1 cellular context compared by ENCODE assay signal in the genomic region with DNA sequence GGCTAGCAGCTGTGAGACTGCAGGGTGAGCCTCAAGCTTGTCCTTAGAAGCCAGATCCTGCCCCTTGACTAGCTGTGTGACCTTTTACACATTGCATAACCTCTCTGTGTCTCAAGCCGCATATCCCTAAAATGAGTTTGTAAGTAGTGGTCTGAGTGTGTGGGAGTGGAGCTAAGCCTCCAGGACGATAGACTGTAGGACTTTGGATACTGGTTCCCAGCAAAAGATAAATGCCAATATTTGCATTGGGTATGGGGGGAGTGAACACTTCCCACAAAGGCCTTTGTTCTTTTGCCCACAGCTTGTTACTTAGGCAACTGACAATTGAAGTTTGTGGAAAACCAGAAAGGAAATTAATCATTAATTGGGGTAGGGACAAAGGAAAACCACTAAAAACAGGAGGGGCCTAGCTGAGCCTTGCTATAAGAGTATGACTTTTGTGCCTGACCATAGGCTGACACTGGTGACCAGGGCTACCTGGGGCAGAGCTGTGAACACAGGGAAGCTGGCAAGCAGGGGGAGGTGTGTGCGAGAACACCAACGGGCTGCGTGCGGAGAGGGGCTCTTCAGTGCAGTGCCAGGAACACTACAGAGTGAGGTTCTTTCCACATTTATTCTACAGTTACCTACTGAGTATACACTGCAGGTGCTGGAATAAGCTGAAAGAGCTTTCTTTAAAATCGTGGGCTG.
TF ChIP-seq lines count a peak whose summit lies in the region.

No MANE protein-coding gene starts in this region.

TF ChIP-seq in HepG2, 621 proteins besides CTCF, POLR2A, EP300 and RAD21 (continued from another document and continues in another):
- TF ChIP-seq, protein P1, sequence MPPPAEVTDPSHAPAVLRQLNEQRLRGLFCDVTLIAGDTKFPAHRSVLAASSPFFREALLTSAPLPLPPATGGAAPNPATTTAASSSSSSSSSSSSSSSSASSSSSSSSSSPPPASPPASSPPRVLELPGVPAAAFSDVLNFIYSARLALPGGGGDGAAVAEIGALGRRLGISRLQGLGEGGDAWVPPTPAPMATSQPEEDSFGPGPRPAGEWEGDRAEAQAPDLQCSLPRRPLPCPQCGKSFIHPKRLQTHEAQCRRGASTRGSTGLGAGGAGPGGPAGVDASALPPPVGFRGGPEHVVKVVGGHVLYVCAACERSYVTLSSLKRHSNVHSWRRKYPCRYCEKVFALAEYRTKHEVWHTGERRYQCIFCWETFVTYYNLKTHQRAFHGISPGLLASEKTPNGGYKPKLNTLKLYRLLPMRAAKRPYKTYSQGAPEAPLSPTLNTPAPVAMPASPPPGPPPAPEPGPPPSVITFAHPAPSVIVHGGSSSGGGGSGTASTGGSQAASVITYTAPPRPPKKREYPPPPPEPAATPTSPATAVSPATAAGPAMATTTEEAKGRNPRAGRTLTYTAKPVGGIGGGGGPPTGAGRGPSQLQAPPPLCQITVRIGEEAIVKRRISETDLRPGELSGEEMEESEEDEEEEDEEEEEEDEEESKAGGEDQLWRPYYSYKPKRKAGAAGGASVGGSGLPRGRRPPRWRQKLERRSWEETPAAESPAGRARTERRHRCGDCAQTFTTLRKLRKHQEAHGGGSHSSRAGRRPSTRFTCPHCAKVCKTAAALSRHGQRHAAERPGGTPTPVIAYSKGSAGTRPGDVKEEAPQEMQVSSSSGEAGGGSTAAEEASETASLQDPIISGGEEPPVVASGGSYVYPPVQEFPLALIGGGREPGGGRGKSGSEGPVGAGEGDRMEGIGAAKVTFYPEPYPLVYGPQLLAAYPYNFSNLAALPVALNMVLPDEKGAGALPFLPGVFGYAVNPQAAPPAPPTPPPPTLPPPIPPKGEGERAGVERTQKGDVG (CRISPR knock-in tag; IDR thresholded peaks at IDR 0.05; ENCODE audit: borderline replicate concordance): no peak
- TF ChIP-seq ZNF207 (IDR thresholded peaks at IDR 0.05; ENCODE audit: borderline replicate concordance) (no peak), ZNF746 (CRISPR knock-in tag; IDR thresholded peaks at IDR 0.05) (0 out of 2 replicates have a peak, but pooled peaks have one; percentile 34), EEA1 (CRISPR knock-in tag; IDR thresholded peaks at IDR 0.05; ENCODE audit: borderline replicate concordance) (no peak), NCOA2 (CRISPR knock-in tag; IDR thresholded peaks at IDR 0.05) (peak; percentile 98), SSRP1 (CRISPR knock-in tag; IDR thresholded peaks at IDR 0.05) (no peak; the same call in 1 of the 2 replicates), RAD51 (IDR thresholded peaks at IDR 0.05; ENCODE audit: borderline replicate concordance) (no peak), ZNF557 (CRISPR knock-in tag; IDR thresholded peaks at IDR 0.05) (no peak), HDAC6 (IDR thresholded peaks at IDR 0.05; ENCODE audit: low read depth, low read length) (no peak), ZNF124 (CRISPR knock-in tag; IDR thresholded peaks at IDR 0.05) (no peak), ZNF670 (CRISPR knock-in tag; IDR thresholded peaks at IDR 0.05; ENCODE audit: borderline replicate concordance) (peak; percentile 41; the same call in 1 of the 2 replicates), ZNF891 (CRISPR knock-in tag; IDR thresholded peaks at IDR 0.05) (no peak), ESRRA (CRISPR knock-in tag; IDR thresholded peaks at IDR 0.05; ENCODE audit: low read depth) (peak; percentile 77; the same call in 1 of the 2 replicates), ELF4 (CRISPR knock-in tag; IDR thresholded peaks at IDR 0.05; ENCODE audit: borderline replicate concordance) (no peak), TOE1 (CRISPR knock-in tag; IDR thresholded peaks at IDR 0.05) (0 out of 2 replicates have a peak, but pooled peaks have one; percentile 24), PRMT3 (CRISPR knock-in tag; IDR thresholded peaks at IDR 0.05; ENCODE audit: borderline replicate concordance, low read depth) (no peak), ZBTB42 (CRISPR knock-in tag; IDR thresholded peaks at IDR 0.05) (0 out of 2 replicates have a peak, but pooled peaks have one; percentile 62), GATA4 (IDR thresholded peaks at IDR 0.05; ENCODE audit: borderline replicate concordance, low read depth) (0 out of 2 replicates have a peak, but pooled peaks have one; percentile 37), ZC3H13 (CRISPR knock-in tag; IDR thresholded peaks at IDR 0.05) (no peak), ARHGAP35 (CRISPR knock-in tag; IDR thresholded peaks at IDR 0.05; ENCODE audit: borderline replicate concordance) (no peak), ZNF614 (CRISPR knock-in tag; IDR thresholded peaks at IDR 0.05; ENCODE audit: borderline replicate concordance) (0 out of 2 replicates have a peak, but pooled peaks have one; percentile 73), DNMT3B (CRISPR knock-in tag; conservative IDR thresholded peaks at IDR 0.05) (no peak), MXI1 (IDR thresholded peaks at IDR 0.05; ENCODE audit: borderline replicate concordance, low read depth, low read length) (peak; percentile 40; the same call in 1 of the 3 replicates), ZNF772 (CRISPR knock-in tag; IDR thresholded peaks at IDR 0.05) (peak; percentile 72; the same call in 1 of the 2 replicates)
- TF ChIP-seq, protein P2, sequence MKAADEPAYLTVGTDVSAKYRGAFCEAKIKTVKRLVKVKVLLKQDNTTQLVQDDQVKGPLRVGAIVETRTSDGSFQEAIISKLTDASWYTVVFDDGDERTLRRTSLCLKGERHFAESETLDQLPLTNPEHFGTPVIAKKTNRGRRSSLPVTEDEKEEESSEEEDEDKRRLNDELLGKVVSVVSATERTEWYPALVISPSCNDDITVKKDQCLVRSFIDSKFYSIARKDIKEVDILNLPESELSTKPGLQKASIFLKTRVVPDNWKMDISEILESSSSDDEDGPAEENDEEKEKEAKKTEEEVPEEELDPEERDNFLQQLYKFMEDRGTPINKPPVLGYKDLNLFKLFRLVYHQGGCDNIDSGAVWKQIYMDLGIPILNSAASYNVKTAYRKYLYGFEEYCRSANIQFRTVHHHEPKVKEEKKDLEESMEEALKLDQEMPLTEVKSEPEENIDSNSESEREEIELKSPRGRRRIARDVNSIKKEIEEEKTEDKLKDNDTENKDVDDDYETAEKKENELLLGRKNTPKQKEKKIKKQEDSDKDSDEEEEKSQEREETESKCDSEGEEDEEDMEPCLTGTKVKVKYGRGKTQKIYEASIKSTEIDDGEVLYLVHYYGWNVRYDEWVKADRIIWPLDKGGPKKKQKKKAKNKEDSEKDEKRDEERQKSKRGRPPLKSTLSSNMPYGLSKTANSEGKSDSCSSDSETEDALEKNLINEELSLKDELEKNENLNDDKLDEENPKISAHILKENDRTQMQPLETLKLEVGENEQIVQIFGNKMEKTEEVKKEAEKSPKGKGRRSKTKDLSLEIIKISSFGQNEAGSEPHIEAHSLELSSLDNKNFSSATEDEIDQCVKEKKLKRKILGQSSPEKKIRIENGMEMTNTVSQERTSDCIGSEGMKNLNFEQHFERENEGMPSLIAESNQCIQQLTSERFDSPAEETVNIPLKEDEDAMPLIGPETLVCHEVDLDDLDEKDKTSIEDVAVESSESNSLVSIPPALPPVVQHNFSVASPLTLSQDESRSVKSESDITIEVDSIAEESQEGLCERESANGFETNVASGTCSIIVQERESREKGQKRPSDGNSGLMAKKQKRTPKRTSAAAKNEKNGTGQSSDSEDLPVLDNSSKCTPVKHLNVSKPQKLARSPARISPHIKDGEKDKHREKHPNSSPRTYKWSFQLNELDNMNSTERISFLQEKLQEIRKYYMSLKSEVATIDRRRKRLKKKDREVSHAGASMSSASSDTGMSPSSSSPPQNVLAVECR (CRISPR knock-in tag; IDR thresholded peaks at IDR 0.05; ENCODE audit: borderline replicate concordance): peak; percentile 53; the same call in 1 of the 2 replicates
- TF ChIP-seq, protein P3, sequence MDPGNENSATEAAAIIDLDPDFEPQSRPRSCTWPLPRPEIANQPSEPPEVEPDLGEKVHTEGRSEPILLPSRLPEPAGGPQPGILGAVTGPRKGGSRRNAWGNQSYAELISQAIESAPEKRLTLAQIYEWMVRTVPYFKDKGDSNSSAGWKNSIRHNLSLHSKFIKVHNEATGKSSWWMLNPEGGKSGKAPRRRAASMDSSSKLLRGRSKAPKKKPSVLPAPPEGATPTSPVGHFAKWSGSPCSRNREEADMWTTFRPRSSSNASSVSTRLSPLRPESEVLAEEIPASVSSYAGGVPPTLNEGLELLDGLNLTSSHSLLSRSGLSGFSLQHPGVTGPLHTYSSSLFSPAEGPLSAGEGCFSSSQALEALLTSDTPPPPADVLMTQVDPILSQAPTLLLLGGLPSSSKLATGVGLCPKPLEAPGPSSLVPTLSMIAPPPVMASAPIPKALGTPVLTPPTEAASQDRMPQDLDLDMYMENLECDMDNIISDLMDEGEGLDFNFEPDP (CRISPR knock-in tag; conservative IDR thresholded peaks at IDR 0.05): no peak
- TF ChIP-seq, protein P4, sequence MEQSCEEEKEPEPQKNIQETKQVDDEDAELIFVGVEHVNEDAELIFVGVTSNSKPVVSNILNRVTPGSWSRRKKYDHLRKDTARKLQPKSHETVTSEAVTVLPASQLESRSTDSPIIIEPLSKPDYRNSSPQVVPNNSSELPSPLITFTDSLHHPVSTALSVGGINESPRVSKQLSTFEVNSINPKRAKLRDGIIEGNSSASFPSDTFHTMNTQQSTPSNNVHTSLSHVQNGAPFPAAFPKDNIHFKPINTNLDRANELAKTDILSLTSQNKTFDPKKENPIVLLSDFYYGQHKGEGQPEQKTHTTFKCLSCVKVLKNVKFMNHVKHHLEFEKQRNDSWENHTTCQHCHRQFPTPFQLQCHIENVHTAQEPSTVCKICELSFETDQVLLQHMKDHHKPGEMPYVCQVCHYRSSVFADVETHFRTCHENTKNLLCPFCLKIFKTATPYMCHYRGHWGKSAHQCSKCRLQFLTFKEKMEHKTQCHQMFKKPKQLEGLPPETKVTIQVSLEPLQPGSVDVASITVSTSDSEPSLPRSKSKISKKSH (CRISPR knock-in tag; IDR thresholded peaks at IDR 0.05; ENCODE audit: borderline replicate concordance): no peak
- TF ChIP-seq, protein P5, sequence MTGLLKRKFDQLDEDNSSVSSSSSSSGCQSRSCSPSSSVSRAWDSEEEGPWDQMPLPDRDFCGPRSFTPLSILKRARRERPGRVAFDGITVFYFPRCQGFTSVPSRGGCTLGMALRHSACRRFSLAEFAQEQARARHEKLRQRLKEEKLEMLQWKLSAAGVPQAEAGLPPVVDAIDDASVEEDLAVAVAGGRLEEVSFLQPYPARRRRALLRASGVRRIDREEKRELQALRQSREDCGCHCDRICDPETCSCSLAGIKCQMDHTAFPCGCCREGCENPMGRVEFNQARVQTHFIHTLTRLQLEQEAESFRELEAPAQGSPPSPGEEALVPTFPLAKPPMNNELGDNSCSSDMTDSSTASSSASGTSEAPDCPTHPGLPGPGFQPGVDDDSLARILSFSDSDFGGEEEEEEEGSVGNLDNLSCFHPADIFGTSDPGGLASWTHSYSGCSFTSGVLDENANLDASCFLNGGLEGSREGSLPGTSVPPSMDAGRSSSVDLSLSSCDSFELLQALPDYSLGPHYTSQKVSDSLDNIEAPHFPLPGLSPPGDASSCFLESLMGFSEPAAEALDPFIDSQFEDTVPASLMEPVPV (CRISPR knock-in tag; IDR thresholded peaks at IDR 0.05): no peak
- TF ChIP-seq, protein P6, sequence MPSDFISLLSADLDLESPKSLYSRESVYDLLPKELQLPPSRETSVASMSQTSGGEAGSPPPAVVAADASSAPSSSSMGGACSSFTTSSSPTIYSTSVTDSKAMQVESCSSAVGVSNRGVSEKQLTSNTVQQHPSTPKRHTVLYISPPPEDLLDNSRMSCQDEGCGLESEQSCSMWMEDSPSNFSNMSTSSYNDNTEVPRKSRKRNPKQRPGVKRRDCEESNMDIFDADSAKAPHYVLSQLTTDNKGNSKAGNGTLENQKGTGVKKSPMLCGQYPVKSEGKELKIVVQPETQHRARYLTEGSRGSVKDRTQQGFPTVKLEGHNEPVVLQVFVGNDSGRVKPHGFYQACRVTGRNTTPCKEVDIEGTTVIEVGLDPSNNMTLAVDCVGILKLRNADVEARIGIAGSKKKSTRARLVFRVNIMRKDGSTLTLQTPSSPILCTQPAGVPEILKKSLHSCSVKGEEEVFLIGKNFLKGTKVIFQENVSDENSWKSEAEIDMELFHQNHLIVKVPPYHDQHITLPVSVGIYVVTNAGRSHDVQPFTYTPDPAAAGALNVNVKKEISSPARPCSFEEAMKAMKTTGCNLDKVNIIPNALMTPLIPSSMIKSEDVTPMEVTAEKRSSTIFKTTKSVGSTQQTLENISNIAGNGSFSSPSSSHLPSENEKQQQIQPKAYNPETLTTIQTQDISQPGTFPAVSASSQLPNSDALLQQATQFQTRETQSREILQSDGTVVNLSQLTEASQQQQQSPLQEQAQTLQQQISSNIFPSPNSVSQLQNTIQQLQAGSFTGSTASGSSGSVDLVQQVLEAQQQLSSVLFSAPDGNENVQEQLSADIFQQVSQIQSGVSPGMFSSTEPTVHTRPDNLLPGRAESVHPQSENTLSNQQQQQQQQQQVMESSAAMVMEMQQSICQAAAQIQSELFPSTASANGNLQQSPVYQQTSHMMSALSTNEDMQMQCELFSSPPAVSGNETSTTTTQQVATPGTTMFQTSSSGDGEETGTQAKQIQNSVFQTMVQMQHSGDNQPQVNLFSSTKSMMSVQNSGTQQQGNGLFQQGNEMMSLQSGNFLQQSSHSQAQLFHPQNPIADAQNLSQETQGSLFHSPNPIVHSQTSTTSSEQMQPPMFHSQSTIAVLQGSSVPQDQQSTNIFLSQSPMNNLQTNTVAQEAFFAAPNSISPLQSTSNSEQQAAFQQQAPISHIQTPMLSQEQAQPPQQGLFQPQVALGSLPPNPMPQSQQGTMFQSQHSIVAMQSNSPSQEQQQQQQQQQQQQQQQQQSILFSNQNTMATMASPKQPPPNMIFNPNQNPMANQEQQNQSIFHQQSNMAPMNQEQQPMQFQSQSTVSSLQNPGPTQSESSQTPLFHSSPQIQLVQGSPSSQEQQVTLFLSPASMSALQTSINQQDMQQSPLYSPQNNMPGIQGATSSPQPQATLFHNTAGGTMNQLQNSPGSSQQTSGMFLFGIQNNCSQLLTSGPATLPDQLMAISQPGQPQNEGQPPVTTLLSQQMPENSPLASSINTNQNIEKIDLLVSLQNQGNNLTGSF (CRISPR knock-in tag; IDR thresholded peaks at IDR 0.05): no peak
- TF ChIP-seq, protein P7, sequence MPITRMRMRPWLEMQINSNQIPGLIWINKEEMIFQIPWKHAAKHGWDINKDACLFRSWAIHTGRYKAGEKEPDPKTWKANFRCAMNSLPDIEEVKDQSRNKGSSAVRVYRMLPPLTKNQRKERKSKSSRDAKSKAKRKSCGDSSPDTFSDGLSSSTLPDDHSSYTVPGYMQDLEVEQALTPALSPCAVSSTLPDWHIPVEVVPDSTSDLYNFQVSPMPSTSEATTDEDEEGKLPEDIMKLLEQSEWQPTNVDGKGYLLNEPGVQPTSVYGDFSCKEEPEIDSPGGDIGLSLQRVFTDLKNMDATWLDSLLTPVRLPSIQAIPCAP (CRISPR knock-in tag; IDR thresholded peaks at IDR 0.05; ENCODE audit: low read depth): no peak
